ENCODE assay signal across 29 cellular contexts in genomic region chr7:44713680-44714335, GRCh38. TPM values are rescaled to one million over a fixed set of nuclear protein-coding genes. Genes with fewer than 3 reads are reported as not detected.
DNase-seq lines count a peak whose midpoint lies in the region; ATAC-seq, FAIRE-seq and TF ChIP-seq lines count a peak whose summit lies in the region.
"Had no signal": no experiment of that assay in that cellular context is flagged by ENCODE, and none has a peak within 500 bp of the region (broad histone marks: within the 10 kb centered on the region; RNA-seq: fewer than 3 reads in every experiment).

No MANE protein-coding gene starts in this region.

- H3K79me2 ChIP-seq in SK-N-SH (ENCODE audit: insufficient read depth), result no peaks in the 10 kb centered on the region

- no peak for TF ChIP-seq EP300 in SK-N-SH (IDR thresholded peaks at IDR 0.05; ENCODE audit: borderline replicate concordance in 1 of 2, low read depth in 1 of 2, low read length in 1 of 2)

- no peaks in the 10 kb centered on the region; a peak in 1 of 4 replicates for H3K4me1 ChIP-seq in SK-N-SH (ENCODE audit: control insufficient read depth in 1 of 2, insufficient read depth in 2 of 2, low read depth in 1 of 2, low read length in 1 of 2)
- H3K4me1 ChIP-seq in small intestine (ENCODE audit: control insufficient read depth in 2 of 2, insufficient read depth in 1 of 2, low read depth in 1 of 2, low read length in 1 of 2), result no peaks in the 10 kb centered on the region
- H3K4me1 ChIP-seq: transverse colon had no signal

- ATAC-seq in SK-N-SH treated with all-trans-retinoic acid at 6 μM for 48 hours, result no peak
- ATAC-seq: activated CD4-positive, CD25-positive, alpha-beta regulatory T cell treated with anti-CD3 and anti-CD28 coated beads, Interleukin-2, amount 50 U/mL, for 24 hours; natural killer cell treated with Interleukin-12 subunit alpha and Interleukin-12 subunit beta and Interleukin-15 and Interleukin-18, amount 100 ng/mL, for 72 hours; stimulated activated memory B cell treated with anti-CD40 and anti-IgM and Interleukin-4, amounts not matched to agents 10 μg/mL and 1 μg/mL and 100 μg/mL, for 72 hours; T-helper 17 cell had no signal

- WGBS in SK-N-SH (ENCODE audit: low lambda C conversion rate), result 45% methylated on average over 7 of the region's 7 CpGs
- WGBS in small intestine, 3 donors, result 55 to 72% (median 64%) methylated on average over 7 of the region's 7 CpGs

- H3K36me3 ChIP-seq in SK-N-SH (replicated peaks in 1 of 2; ENCODE audit: control insufficient read depth in 1 of 2, insufficient read depth in 2 of 2, low read length in 1 of 2) (peaks cover 0 to 12% of the 10 kb centered on the region in 2 experiments), small intestine (ENCODE audit: control insufficient read depth in 2 of 2, insufficient read depth in 2 of 2, low read length in 2 of 2) (peaks cover 4 to 6% of the 10 kb centered on the region in 2 donors)

- H3K27ac ChIP-seq in SK-N-SH (ENCODE audit: low read depth in 2 of 2, low read length in 1 of 2), result no peak overlapping the region
- H3K27ac ChIP-seq in small intestine (ENCODE audit: low read depth in 1 of 2, low read length in 1 of 2), result no peak overlapping the region
- H3K27ac ChIP-seq: 22Rv1, brain microvascular endothelial cell, transverse colon had no signal

- H3K9ac ChIP-seq in SK-N-SH, result no peak overlapping the region

- TF ChIP-seq CTCF in SK-N-SH (IDR thresholded peaks at IDR 0.05) (no peak), GM20000 (IDR thresholded peaks at IDR 0.05; ENCODE audit: extremely low read depth, missing control alignments) (no peak), fibroblast of the aortic adventitia (IDR thresholded peaks at IDR 0.05; ENCODE audit: insufficient read depth, low read length) (no peak)

- POLR2A ChIA-PET in SK-N-SH (lab: Yijun Ruan, JAX), result no interaction called here

- H3F3A ChIP-seq in SK-N-SH (replicated peaks; ENCODE audit: insufficient read depth), result no peaks in the 10 kb centered on the region

- H3K4me2 ChIP-seq in SK-N-SH, result no peak overlapping the region

- no peak for DNase-seq in SK-N-SH
- DNase-seq in GM20000 (ENCODE audit: low spot score), result peak; percentile 8
- peak; percentile 6 for DNase-seq in NOMO-1 treated with dmso at 0.1 percent for 144 hours (lab: John Stamatoyannopoulos, UW; ENCODE audit: unreplicated experiment)
- peak; percentile 34 for DNase-seq in fibroblast of the aortic adventitia (ENCODE audit: low read depth)
- no peak for DNase-seq in NCI-H226
- DNase-seq in Ammon's horn (ENCODE audit: low spot score), result no peak
- DNase-seq in small intestine, result no peak
- DNase-seq: activated CD4-positive, alpha-beta memory T cell treated with anti-CD3 and anti-CD28 coated beads for 36 hours; activated naive CD4-positive, alpha-beta T cell treated with anti-CD3 and anti-CD28 coated beads, Interleukin-2, amount 50 U/mL, for 16 hours; amygdala; brain microvascular endothelial cell; C1 segment of cervical spinal cord; COR-L47; DMS53; GDM1; immature natural killer cell; NCI-H1092 treated with DMSO at 0.1 percent for 48 hours; NCI-H1694 treated with DMSO at 0.1 percent for 48 hours; NCI-H2171; NCI-H510A; occipital lobe; RPMI8226; T-helper 17 cell; transverse colon had no signal

- H4K20me1 ChIP-seq in SK-N-SH (ENCODE audit: insufficient read depth), result no peaks in the 10 kb centered on the region

- H3K27me3 ChIP-seq in SK-N-SH (ENCODE audit: insufficient read depth) (no peaks in the 10 kb centered on the region), small intestine (ENCODE audit: control insufficient read depth in 2 of 2, insufficient read depth in 2 of 2, low read length in 2 of 2) (no peaks in the 10 kb centered on the region)
- H3K27me3 ChIP-seq: brain microvascular endothelial cell, transverse colon had no signal

- no peaks in the 10 kb centered on the region for H3K9me2 ChIP-seq in SK-N-SH

- no peak for FAIRE-seq in small intestine (lab: Jason Lieb, UNC)

- H3K9me3 ChIP-seq in SK-N-SH (no peaks in the 10 kb centered on the region), small intestine (ENCODE audit: control insufficient read depth, low read depth) (no peaks in the 10 kb centered on the region)
- H3K9me3 ChIP-seq: transverse colon had no signal

- TF ChIP-seq RAD21 in SK-N-SH (IDR thresholded peaks at IDR 0.05; ENCODE audit: low read length), result no peak

- no peak overlapping the region for H2AFZ ChIP-seq in SK-N-SH (ENCODE audit: low read depth)

- CTCF ChIA-PET in SK-N-SH (lab: Yijun Ruan, JAX), result interaction anchor here (1.9 kb wide), 1 partner anchor 12 kb away, joined by 7 read pairs; no protein-coding TSS in a partner anchor

- no peak overlapping the region for H3K4me3 ChIP-seq in SK-N-SH (ENCODE audit: low read depth in 2 of 2, low read length in 1 of 2)
- H3K4me3 ChIP-seq in fibroblast of the aortic adventitia (ENCODE audit: low read depth, low read length), result no peak overlapping the region
- no peak overlapping the region for H3K4me3 ChIP-seq in small intestine (ENCODE audit: low read depth in 1 of 2, low read length in 2 of 2)
- H3K4me3 ChIP-seq: transverse colon had no signal

TF ChIP-seq in SK-N-SH treated with all-trans-retinoic acid at 6 μM for 48 hours, 23 proteins besides CTCF, POLR2A, EP300 and RAD21:
- peak; percentile 24; the same call in 1 of the 2 replicates for TF ChIP-seq ISL1 (CRISPR knock-in tag; IDR thresholded peaks at IDR 0.05)
- TF ChIP-seq ZC3H10 (CRISPR knock-in tag; IDR thresholded peaks at IDR 0.05), result no peak
TF ChIP-seq in SK-N-SH treated with all-trans-retinoic acid at 6 μM for 48 hours: peak in this region for 1.

TF ChIP-seq in SK-N-SH, 30 proteins besides CTCF, POLR2A, EP300 and RAD21:
- no peak for TF ChIP-seq NRF1 (IDR thresholded peaks at IDR 0.05; ENCODE audit: low read depth, low read length)

RNA-seq across cellular contexts. Expression of gene ZMIZ2, which starts 34.8 kb away (rescaled TPM):
- polyA plus RNA-seq in SK-N-SH (2012; rRNA removed) (17.8 and 18.1 TPM in 2 replicates), small intestine (10 to 100 TPM; 18.9 to 43.5 (median 31.8) TPM)
- polyA plus RNA-seq in SK-N-SH (2012; cell fraction: cytosol; rRNA removed), result 4.0 and 7.0 TPM in 2 replicates
- polyA plus RNA-seq in SK-N-SH (2012; cell fraction: nucleus; rRNA removed), result 116 and 138 TPM in 2 replicates
- 2.9 and 18.3 TPM in 2 replicates for total RNA-seq in fibroblast of the aortic adventitia (ENCODE audit: low replicate concordance)

Comparison
In these comparisons a context has a peak if more than half of its experiments do, and no peak if none do; other contexts are left out.
1. DNase-seq: peak in GM20000 (single experiment), NOMO-1 treated with dmso at 0.1 percent for 144 hours (single experiment) and fibroblast of the aortic adventitia (single experiment); none in SK-N-SH (single experiment), NCI-H226 (single experiment), Ammon's horn (single experiment) and small intestine (single experiment).